1 cellular context compared by ENCODE assay signal in the genomic region with DNA sequence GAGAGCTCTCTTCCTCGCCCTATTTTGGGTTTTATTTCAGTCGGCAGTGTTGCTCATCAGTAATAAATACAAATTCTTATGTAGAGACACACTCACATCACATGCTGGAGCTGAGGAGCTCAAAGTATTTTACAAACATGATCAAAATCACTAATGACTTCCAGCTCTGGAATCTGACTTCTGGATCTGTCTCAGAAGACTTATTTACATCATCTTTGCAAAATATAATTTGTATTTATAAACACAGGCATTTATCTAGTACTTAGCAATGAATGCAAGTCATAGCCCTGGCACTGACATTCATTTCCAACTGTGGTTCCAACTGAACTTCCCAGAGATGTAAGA.
TF ChIP-seq lines count a peak whose summit lies in the region.

No MANE protein-coding gene starts in this region.

TF ChIP-seq in IMR-90, 13 proteins besides CTCF, POLR2A, EP300 and RAD21 (continued from another document):
- TF ChIP-seq MXI1 (IDR thresholded peaks at IDR 0.05; ENCODE audit: borderline replicate concordance, low read depth, low read length) (0 out of 2 replicates have a peak, but pooled peaks have one; percentile 33), SMC3 (IDR thresholded peaks at IDR 0.05; ENCODE audit: low read depth, low read length) (no peak), BHLHE40 (IDR thresholded peaks at IDR 0.05; ENCODE audit: low read depth, low read length) (peak; percentile 58)
- TF ChIP-seq, protein P1, sequence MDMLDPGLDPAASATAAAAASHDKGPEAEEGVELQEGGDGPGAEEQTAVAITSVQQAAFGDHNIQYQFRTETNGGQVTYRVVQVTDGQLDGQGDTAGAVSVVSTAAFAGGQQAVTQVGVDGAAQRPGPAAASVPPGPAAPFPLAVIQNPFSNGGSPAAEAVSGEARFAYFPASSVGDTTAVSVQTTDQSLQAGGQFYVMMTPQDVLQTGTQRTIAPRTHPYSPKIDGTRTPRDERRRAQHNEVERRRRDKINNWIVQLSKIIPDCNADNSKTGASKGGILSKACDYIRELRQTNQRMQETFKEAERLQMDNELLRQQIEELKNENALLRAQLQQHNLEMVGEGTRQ (IDR thresholded peaks at IDR 0.05; ENCODE audit: low read depth, low read length) = peak; percentile 40; the same call in 1 of the 2 replicates
